19 cellular contexts compared by ENCODE assay signal in the genomic region with DNA sequence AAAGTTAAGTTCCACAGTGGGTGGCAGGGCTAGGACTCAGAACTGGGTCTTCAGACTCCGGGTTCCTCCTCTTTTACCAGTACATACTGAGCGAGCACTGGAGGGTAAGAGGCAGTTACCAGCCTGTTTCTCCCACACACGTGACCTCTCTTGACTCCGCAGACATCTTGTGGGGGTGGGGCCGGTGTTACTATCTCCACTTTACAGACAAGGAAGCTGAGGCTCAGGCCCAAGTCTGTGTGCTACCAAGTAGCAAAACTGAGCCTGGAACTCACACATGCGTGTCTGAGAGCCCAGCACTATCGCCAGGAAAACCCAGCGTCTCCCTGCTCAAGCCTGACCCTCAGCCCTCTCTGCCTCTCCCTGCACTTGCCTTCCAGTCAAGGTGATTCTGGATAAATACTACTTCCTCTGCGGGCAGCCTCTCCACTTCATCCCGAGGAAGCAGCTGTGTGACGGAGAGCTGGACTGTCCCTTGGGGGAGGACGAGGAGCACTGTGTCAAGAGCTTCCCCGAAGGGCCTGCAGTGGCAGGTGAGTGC. TPM values are rescaled to one million over a fixed set of nuclear protein-coding genes. Genes with fewer than 3 reads are reported as not detected.
DNase-seq lines count a peak whose midpoint lies in the region; ATAC-seq and TF ChIP-seq lines count a peak whose summit lies in the region.
"Had no signal": no experiment of that assay in that cellular context is flagged by ENCODE, and none has a peak within 500 bp of the region (broad histone marks: within the 10 kb centered on the region; RNA-seq: fewer than 3 reads in every experiment).

No MANE protein-coding gene starts in this region.

- H3K36me3 Mint-ChIP-seq in glutamatergic neuron (ENCODE audit: unreplicated experiment) (peaks cover 4% of the 10 kb centered on the region), progenitor cell of endocrine pancreas (ENCODE audit: insufficient read depth) (no peaks in the 10 kb centered on the region)
- no peaks in the 10 kb centered on the region for H3K36me3 Mint-ChIP-seq in activated CD4-positive, alpha-beta T cell treated with anti-CD3 and anti-CD28 coated beads, Interleukin-2, amount 10 ng/mL, durations not matched to agents 24 days and 14 days (ENCODE audit: low read depth)
- H3K36me3 Mint-ChIP-seq: CD4-positive, alpha-beta memory T cell had no signal

- H3K27ac Mint-ChIP-seq in glutamatergic neuron (ENCODE audit: unreplicated experiment) (peak overlapping the region; percentile 43), progenitor cell of endocrine pancreas (peak overlapping the region; percentile 1)
- H3K27ac Mint-ChIP-seq in activated CD4-positive, alpha-beta T cell treated with anti-CD3 and anti-CD28 coated beads, Interleukin-2, amount 10 ng/mL, durations not matched to agents 24 days and 14 days: no peak overlapping the region
- H3K27ac Mint-ChIP-seq: B cell; CD4-positive, alpha-beta memory T cell had no signal

- H3K4me1 Mint-ChIP-seq in glutamatergic neuron (ENCODE audit: low read depth, unreplicated experiment): peaks cover 44% of the 10 kb centered on the region
- peaks cover 11% of the 10 kb centered on the region for H3K4me1 Mint-ChIP-seq in progenitor cell of endocrine pancreas (ENCODE audit: low read depth)
- no peaks in the 10 kb centered on the region for H3K4me1 Mint-ChIP-seq in activated CD4-positive, alpha-beta T cell treated with anti-CD3 and anti-CD28 coated beads, Interleukin-2, amount 10 ng/mL, durations not matched to agents 24 days and 14 days
- H3K4me1 Mint-ChIP-seq: B cell; CD4-positive, alpha-beta memory T cell had no signal

- intact Hi-C loops in activated CD4-positive, alpha-beta T cell treated with anti-CD3 and anti-CD28 coated beads, Interleukin-2, amount 10 ng/mL, durations not matched to agents 24 days and 14 days (cut with micrococcal nuclease): no loop called here

- H3K9me3 Mint-ChIP-seq in glutamatergic neuron (ENCODE audit: unreplicated experiment) (peaks cover 9% of the 10 kb centered on the region), progenitor cell of endocrine pancreas (ENCODE audit: low read depth) (no peaks in the 10 kb centered on the region)
- H3K9me3 Mint-ChIP-seq in activated CD4-positive, alpha-beta T cell treated with anti-CD3 and anti-CD28 coated beads, Interleukin-2, amount 10 ng/mL, durations not matched to agents 24 days and 14 days: no peaks in the 10 kb centered on the region
- H3K9me3 Mint-ChIP-seq: CD4-positive, alpha-beta memory T cell had no signal

- peaks cover 14% of the 10 kb centered on the region for H3K27me3 Mint-ChIP-seq in glutamatergic neuron (ENCODE audit: unreplicated experiment)
- peaks cover 23% of the 10 kb centered on the region for H3K27me3 Mint-ChIP-seq in progenitor cell of endocrine pancreas
- peaks cover 19% of the 10 kb centered on the region for H3K27me3 Mint-ChIP-seq in activated CD4-positive, alpha-beta T cell treated with anti-CD3 and anti-CD28 coated beads, Interleukin-2, amount 10 ng/mL, durations not matched to agents 24 days and 14 days

- TF ChIP-seq CTCF in glutamatergic neuron (IDR thresholded peaks at IDR 0.05; ENCODE audit: partially characterized antibody, unreplicated experiment) (no peak), progenitor cell of endocrine pancreas (IDR thresholded peaks at IDR 0.05; ENCODE audit: unreplicated experiment) (no peak)

- DNase-seq in KBM-7 (peak; percentile 64), SKM-1 treated with dmso at 0.1 percent for 144 hours (lab: John Stamatoyannopoulos, UW; ENCODE audit: unreplicated experiment) (peak; percentile 25), glutamatergic neuron (no peak), progenitor cell of endocrine pancreas (ENCODE audit: low spot score, unreplicated experiment) (no peak)
- no peak for DNase-seq in activated CD4-positive, alpha-beta T cell treated with anti-CD3 and anti-CD28 coated beads, Interleukin-2, amount 10 ng/mL, durations not matched to agents 24 days and 14 days
- DNase-seq: CD4-positive, alpha-beta memory T cell; DMS79 treated with DMSO at 0.1 percent for 48 hours; Karpas-422; MM.1S; NCI-H187; NCI-H226; NCI-H524 treated with DMSO at 0.1 percent for 48 hours; RPMI8226; SIG-M5 had no signal

- in situ Hi-C loops in KBM-7 (cut with MboI; ENCODE audit: low pct_unique_long_range_greater_than_20kb, low sequenced_read_pairs): no loop called here

- no peak for ATAC-seq in HG02798 (IDR thresholded peaks at IDR 0.05; ENCODE audit: poor library complexity, unreplicated experiment)
- no peak for ATAC-seq in GM19395 (IDR thresholded peaks at IDR 0.05; ENCODE audit: unreplicated experiment)

- H3K4me3 Mint-ChIP-seq in glutamatergic neuron (ENCODE audit: unreplicated experiment) (peak overlapping the region; percentile 46), progenitor cell of endocrine pancreas (ENCODE audit: low read depth) (no peak overlapping the region)
- no peak overlapping the region for H3K4me3 Mint-ChIP-seq in activated CD4-positive, alpha-beta T cell treated with anti-CD3 and anti-CD28 coated beads, Interleukin-2, amount 10 ng/mL, durations not matched to agents 24 days and 14 days
- H3K4me3 Mint-ChIP-seq: B cell; CD4-positive, alpha-beta memory T cell had no signal

RNA-seq across cellular contexts. Expression of a gene that starts 16.0 kb away (rescaled TPM):
- total RNA-seq in glutamatergic neuron (ENCODE audit: unreplicated experiment): not detected
- not detected in 2 replicates for total RNA-seq in progenitor cell of endocrine pancreas
- 0.14 and 0.28 TPM in 2 replicates for total RNA-seq in activated CD4-positive, alpha-beta T cell treated with anti-CD3 and anti-CD28 coated beads, Interleukin-2, amount 10 ng/mL, durations not matched to agents 24 days and 14 days
- total RNA-seq: H4 had no signal

RNA-seq across cellular contexts. Expression of a gene that starts 25.9 kb away (rescaled TPM):
- total RNA-seq in glutamatergic neuron (ENCODE audit: unreplicated experiment): not detected
- total RNA-seq in progenitor cell of endocrine pancreas: 11.3 and 12.1 TPM in 2 replicates
- not detected in 2 replicates for total RNA-seq in activated CD4-positive, alpha-beta T cell treated with anti-CD3 and anti-CD28 coated beads, Interleukin-2, amount 10 ng/mL, durations not matched to agents 24 days and 14 days
- total RNA-seq: B cell, H4 had no signal

RNA-seq across cellular contexts. Expression of a gene that starts 49.8 kb away (rescaled TPM):
- total RNA-seq in glutamatergic neuron (ENCODE audit: unreplicated experiment) (2.9 TPM), progenitor cell of endocrine pancreas (0.16 TPM in 1 of 2 replicates, not detected in the other)
- 0.07 and 0.36 TPM in 2 replicates for total RNA-seq in activated CD4-positive, alpha-beta T cell treated with anti-CD3 and anti-CD28 coated beads, Interleukin-2, amount 10 ng/mL, durations not matched to agents 24 days and 14 days
- total RNA-seq: B cell; CD4-positive, alpha-beta memory T cell; OCI-LY7 had no signal

Comparison
In these comparisons a context has a peak if more than half of its experiments do, and no peak if none do; other contexts are left out.
1. DNase-seq: peak in KBM-7 (single experiment) and SKM-1 treated with dmso at 0.1 percent for 144 hours (single experiment); none in glutamatergic neuron (single experiment), progenitor cell of endocrine pancreas (single experiment) and activated CD4-positive, alpha-beta T cell treated with anti-CD3 and anti-CD28 coated beads, Interleukin-2, amount 10 ng/mL, durations not matched to agents 24 days and 14 days (single experiment).
2. RNA of a gene that starts 25.9 kb away (total RNA-seq): 11.3 to 12.1 TPM in progenitor cell of endocrine pancreas; not detected in glutamatergic neuron (single experiment) and not detected in activated CD4-positive, alpha-beta T cell treated with anti-CD3 and anti-CD28 coated beads, Interleukin-2, amount 10 ng/mL, durations not matched to agents 24 days and 14 days; every median in the first group is over 10 times any median in the second.